9 cellular contexts compared by ENCODE assay signal in genomic region chr10:117240730-117241529, GRCh38. TPM values are rescaled to one million over a fixed set of nuclear protein-coding genes. Genes with fewer than 3 reads are reported as not detected.
A peak's percentile ranks its signal among the peaks of the same experiment; 100 is the strongest.
DNase-seq lines count a peak whose midpoint lies in the region; ATAC-seq and TF ChIP-seq lines count a peak whose summit lies in the region.
"Had no signal": no experiment of that assay in that cellular context is flagged by ENCODE, and none has a peak within 500 bp of the region (broad histone marks: within the 10 kb centered on the region; RNA-seq: fewer than 3 reads in every experiment).

TSS of gene SLC18A2 (plus strand) at chr10:117241114. CDS start at chr10:117241694, 580 bp downstream.

- H3K36me3 ChIP-seq in BE2C, result no peaks in the 10 kb centered on the region

- no peaks in the 10 kb centered on the region for H3K36me3 Mint-ChIP-seq in effector memory CD8-positive, alpha-beta T cell (ENCODE audit: insufficient read depth)
- no peaks in the 10 kb centered on the region for H3K36me3 Mint-ChIP-seq in natural killer cell

- peak within 1 kb of the TSS; percentile 48 to 63 for H3K4me3 Mint-ChIP-seq in effector memory CD8-positive, alpha-beta T cell
- peak within 1 kb of the TSS; percentile 50 for H3K4me3 Mint-ChIP-seq in natural killer cell

- DNase-seq in BE2C, result no peak
- no peak for DNase-seq in HFF-Myc (ENCODE audit: extremely low read depth, low read depth)
- DNase-seq in effector memory CD8-positive, alpha-beta T cell, result no peak
- DNase-seq in natural killer cell, result no peak
- DNase-seq in caudate nucleus (lab: John Stamatoyannopoulos, UW), result no peak
- DNase-seq in dermis blood vessel endothelial cell, result no peak
- no peak for DNase-seq in NCI-H446 (lab: John Stamatoyannopoulos, UW)
- DNase-seq in putamen (ENCODE audit: low spot score), result no peak
- DNase-seq: NCI-H1105 treated with DMSO at 0.1 percent for 48 hours had no signal

- no peaks in the 10 kb centered on the region for H3K4me1 ChIP-seq in BE2C

- H3K9me3 Mint-ChIP-seq in effector memory CD8-positive, alpha-beta T cell, result no peaks in the 10 kb centered on the region
- no peaks in the 10 kb centered on the region for H3K9me3 Mint-ChIP-seq in natural killer cell

- no peak within 1 kb of the TSS for H3K27ac ChIP-seq in caudate nucleus (ENCODE audit: low read depth, low read length)

- H3K9me3 ChIP-seq in BE2C, result no peaks in the 10 kb centered on the region

- no peak within 1 kb of the TSS for H3K27ac Mint-ChIP-seq in effector memory CD8-positive, alpha-beta T cell
- H3K27ac Mint-ChIP-seq in natural killer cell, result no peak within 1 kb of the TSS

- H3K27me3 ChIP-seq in BE2C, result peaks cover 6% of the 10 kb centered on the region; the same call in 1 of the 2 replicates

- no peak for ATAC-seq in effector memory CD8-positive, alpha-beta T cell (replicated peaks)
- ATAC-seq in natural killer cell, result no peak

- no peak for TF ChIP-seq CTCF in BE2C (IDR thresholded peaks at IDR 0.05; ENCODE audit: low read depth, low read length)
- TF ChIP-seq CTCF in HFF-Myc (IDR thresholded peaks at IDR 0.05; ENCODE audit: low read depth, low read length, missing control alignments), result no peak
- no peak for TF ChIP-seq CTCF in natural killer cell (IDR thresholded peaks at IDR 0.05)

- intact Hi-C loops in natural killer cell (cut with micrococcal nuclease), result no loop called here

- H3K4me1 Mint-ChIP-seq in effector memory CD8-positive, alpha-beta T cell (ENCODE audit: low read depth in 2 of 2), result peaks cover 3 to 8% of the 10 kb centered on the region in 2 donors
- H3K4me1 Mint-ChIP-seq in natural killer cell, result peaks cover 5% of the 10 kb centered on the region in 2 donors

- H3K4me3 ChIP-seq in BE2C (ENCODE audit: low read depth, low read length), result peak within 1 kb of the TSS; percentile 36
- H3K4me3 ChIP-seq in HFF-Myc (replicated peaks; ENCODE audit: low read depth, low read length), result peak within 1 kb of the TSS; percentile 20

- peaks cover 57 to 72% of the 10 kb centered on the region in 2 donors for H3K27me3 Mint-ChIP-seq in effector memory CD8-positive, alpha-beta T cell
- H3K27me3 Mint-ChIP-seq in natural killer cell (ENCODE audit: low read depth in 2 of 2), result peaks cover 31 to 57% of the 10 kb centered on the region in 2 donors

RNA-seq across cellular contexts. Expression of gene SLC18A2, which starts in this region (rescaled TPM):
- 5.7 TPM for polyA plus RNA-seq in BE2C (2012; ENCODE audit: insufficient read depth, insufficient read length, low read depth)
- total RNA-seq in natural killer cell, result 1 to 10 TPM in 1 of 3 donors, under 1 TPM in 2; 0.21 to 8.0 (median 0.36) TPM
- total RNA-seq in dermis blood vessel endothelial cell, result 0.05 TPM in 1 of 2 replicates, not detected in the other
